11 cellular contexts compared by ENCODE assay signal in genomic region chr20:23152308-23152892, GRCh38.
DNase-seq lines count a peak whose midpoint lies in the region; ATAC-seq and TF ChIP-seq lines count a peak whose summit lies in the region.
"Had no signal": no experiment of that assay in that cellular context is flagged by ENCODE, and none has a peak within 500 bp of the region (broad histone marks: within the 10 kb centered on the region; RNA-seq: fewer than 3 reads in every experiment).

No MANE protein-coding gene starts in this region.

- no peaks in the 10 kb centered on the region for H3K36me3 ChIP-seq in aorta (ENCODE audit: control insufficient read depth in 1 of 2, insufficient read depth in 2 of 2, low read length in 1 of 2)

- intact Hi-C loops in aorta (cut with DNase I): loop anchor here in 1 of 2 donors (10.0 kb wide), 1 partner anchor 202 kb away; the partner anchor contains the start of gene NXT1

- TF ChIP-seq CTCF in coronary artery (IDR thresholded peaks at IDR 0.05): no peak

- peak overlapping the region; percentile 94 to 95 for H3K27ac ChIP-seq in coronary artery
- H3K27ac ChIP-seq in aorta (ENCODE audit: low read depth in 1 of 2, low read length in 2 of 2): peak overlapping the region; percentile 44 to 92

- H3K27me3 ChIP-seq in aorta (ENCODE audit: control insufficient read depth in 1 of 2, insufficient read depth in 2 of 2, low read length in 1 of 2): no peaks in the 10 kb centered on the region

- DNase-seq in activated CD8-positive, alpha-beta memory T cell treated with anti-CD3 and anti-CD28 coated beads, Interleukin-2, amount 50 U/mL, for 48 hours: peak; percentile 29
- no peak for DNase-seq in activated CD8-positive, alpha-beta memory T cell treated with anti-CD3 and anti-CD28 coated beads, Interleukin-2, amount 50 U/mL, for 4 hours
- DNase-seq in coronary artery (ENCODE audit: low spot score): peak; percentile 97
- DNase-seq in lung microvascular endothelial cell (ENCODE audit: low read depth in 2 of 2): peak; percentile 35 to 85
- peak; percentile 94 to 96 for DNase-seq in aorta
- DNase-seq in NCI-H1694 (lab: John Stamatoyannopoulos, UW): no peak
- DNase-seq in germinal center (ENCODE audit: low spot score): no peak
- DNase-seq: activated T-cell treated with anti-CD3 and anti-CD28 coated beads, Interleukin-2, amount 50 U/mL, for 24 hours; NCI-H2029 had no signal

- H3K9me3 ChIP-seq in aorta (ENCODE audit: control insufficient read depth, low read length): no peaks in the 10 kb centered on the region

- 0 to 2% methylated on average over 9 of the region's 9 CpGs for WGBS in aorta, 2 donors

- ATAC-seq in aorta (ENCODE audit: low FRiP score) (peak; percentile 85), HG02938 (IDR thresholded peaks at IDR 0.05; ENCODE audit: unreplicated experiment) (no peak)
- ATAC-seq: CD8-positive, alpha-beta T cell had no signal

- H3K4me3 ChIP-seq in coronary artery (peak overlapping the region; percentile 23), aorta (ENCODE audit: low read length in 2 of 2) (no peak overlapping the region)

- H3K4me1 ChIP-seq in aorta (ENCODE audit: control insufficient read depth in 1 of 2, insufficient read depth in 2 of 2, low read length in 2 of 2): peaks cover 2 to 6% of the 10 kb centered on the region in 2 donors

Comparison
In these comparisons a context has a peak if more than half of its experiments do, and no peak if none do; other contexts are left out.
1. DNase-seq: peak in activated CD8-positive, alpha-beta memory T cell treated with anti-CD3 and anti-CD28 coated beads, Interleukin-2, amount 50 U/mL, for 48 hours (single experiment), coronary artery (single experiment), lung microvascular endothelial cell (2 of 2) and aorta (2 of 2); none in activated CD8-positive, alpha-beta memory T cell treated with anti-CD3 and anti-CD28 coated beads, Interleukin-2, amount 50 U/mL, for 4 hours (single experiment), NCI-H1694 (single experiment) and germinal center (single experiment).